20 cellular contexts compared by ENCODE assay signal in the genomic region with DNA sequence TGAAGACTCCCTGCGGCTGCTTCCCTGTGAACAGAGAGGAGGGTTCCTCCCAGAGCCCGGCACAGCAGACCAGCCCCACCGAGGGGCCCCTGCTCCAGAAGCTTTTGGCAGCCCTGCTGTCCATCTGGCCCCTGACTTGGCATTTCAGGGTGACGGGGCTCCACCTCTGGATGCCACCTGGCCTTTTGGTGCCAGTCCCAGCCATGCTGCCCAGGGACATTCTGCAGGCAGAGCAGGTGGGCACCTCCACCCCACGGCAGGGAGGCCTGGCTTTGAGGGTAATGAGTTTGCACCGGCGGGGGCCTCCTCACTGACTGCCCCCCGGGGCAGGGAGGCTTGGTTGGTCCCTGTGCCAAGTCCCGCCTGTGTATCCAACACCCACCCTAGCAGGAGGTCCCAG. TPM values are rescaled to one million over a fixed set of nuclear protein-coding genes. Genes with fewer than 3 reads are reported as not detected.
DNase-seq lines count a peak whose midpoint lies in the region; ATAC-seq and TF ChIP-seq lines count a peak whose summit lies in the region.
"Had no signal": no experiment of that assay in that cellular context is flagged by ENCODE, and none has a peak within 500 bp of the region (broad histone marks: within the 10 kb centered on the region; RNA-seq: fewer than 3 reads in every experiment).

No MANE protein-coding gene starts in this region.

- DNase-seq in DMS 273 (lab: John Stamatoyannopoulos, UW; ENCODE audit: unreplicated experiment) (peak; percentile 40), DMS 273 treated with DMSO at 0.1 percent for 48 hours (lab: John Stamatoyannopoulos, UW) (no peak), H7 (peak; percentile 73), IMR-90 (no peak), mesenchymal stem cell (no peak), NCI-H2029 treated with DMSO at 0.1 percent for 48 hours (lab: John Stamatoyannopoulos, UW) (no peak), chondrocyte (ENCODE audit: low spot score) (no peak)
- DNase-seq: C1 segment of cervical spinal cord; Calu3; CD4-positive, alpha-beta memory T cell; COR-L47; DMS79; EL; GDM1; HCEC 1CT had no signal

- no peak overlapping the region for H3K4me2 ChIP-seq in IMR-90 (ENCODE audit: low read depth, low read length)
- H3K4me2 ChIP-seq in mesenchymal stem cell (ENCODE audit: low read length, poor library complexity, severe bottlenecking), result no peak overlapping the region
- H3K4me2 ChIP-seq: GM23338 had no signal

- dilution Hi-C loops in IMR-90 (cut with HindIII; ENCODE audit: low sequenced_read_pairs, unreplicated experiment), result no loop called here

- peak overlapping the region; percentile 68 for H2AK9ac ChIP-seq in IMR-90 (replicated peaks; ENCODE audit: low read depth, low read length, poor library complexity)

- H3K27ac Mint-ChIP-seq in chondrocyte (ENCODE audit: unreplicated experiment), result no peak overlapping the region
- H3K27ac Mint-ChIP-seq: B cell, GM23338 had no signal

- H3K27ac ChIP-seq in IMR-90 (ENCODE audit: insufficient read depth, low read length) (no peak overlapping the region), mesenchymal stem cell (ENCODE audit: low read length, poor library complexity, severe bottlenecking) (no peak overlapping the region)
- H3K27ac ChIP-seq: 22Rv1 had no signal

- H4K20me1 ChIP-seq in IMR-90 (ENCODE audit: insufficient read depth, low read length), result peaks cover 22% of the 10 kb centered on the region; the same call in 1 of the 2 replicates

- CTCF ChIA-PET in IMR-90 (lab: Yijun Ruan, JAX), result no interaction called here

- no peaks in the 10 kb centered on the region for H3K9me1 ChIP-seq in IMR-90 (ENCODE audit: insufficient read depth, low read length)

- H3K27me3 ChIP-seq in H7 (ENCODE audit: control insufficient read depth, insufficient read depth, low read length) (no peaks in the 10 kb centered on the region), IMR-90 (ENCODE audit: control insufficient read depth, insufficient read depth, low read length) (no peaks in the 10 kb centered on the region), mesenchymal stem cell (ENCODE audit: control insufficient read depth in 1 of 2, insufficient read depth in 1 of 2, low read length in 2 of 2) (peaks cover 0 to 4% of the 10 kb centered on the region in 2 experiments)

- no peak overlapping the region for H3K4me3 Mint-ChIP-seq in chondrocyte (ENCODE audit: unreplicated experiment)
- H3K4me3 Mint-ChIP-seq: CD4-positive, alpha-beta memory T cell; GM23338 had no signal

- peaks cover 3% of the 10 kb centered on the region for H3K36me3 Mint-ChIP-seq in chondrocyte (ENCODE audit: low read depth)
- H3K36me3 Mint-ChIP-seq: CD4-positive, alpha-beta memory T cell had no signal

- H3K79me1 ChIP-seq in IMR-90 (ENCODE audit: low read depth in 1 of 2, low read length in 2 of 2), result peaks cover 0 to 43% of the 10 kb centered on the region in 2 experiments; a peak in 3 of 4 replicates
- no peaks in the 10 kb centered on the region for H3K79me1 ChIP-seq in mesenchymal stem cell (replicated peaks; ENCODE audit: low read length, poor library complexity, severe bottlenecking)

- no peak overlapping the region for H4K8ac ChIP-seq in IMR-90 (ENCODE audit: low read depth in 2 of 2, low read length in 2 of 2)
- H4K8ac ChIP-seq in mesenchymal stem cell (ENCODE audit: low read length), result no peak overlapping the region

- H2AFZ ChIP-seq in IMR-90 (replicated peaks; ENCODE audit: low read length, poor library complexity), result no peak overlapping the region
- H2AFZ ChIP-seq in mesenchymal stem cell (ENCODE audit: low read depth, low read length), result no peak overlapping the region
- H2AFZ ChIP-seq: GM23338 had no signal

- no peaks in the 10 kb centered on the region for H3K9me3 Mint-ChIP-seq in chondrocyte (ENCODE audit: low read depth)
- H3K9me3 Mint-ChIP-seq: CD4-positive, alpha-beta memory T cell; GM23338 had no signal

- in situ Hi-C loops in IMR-90 (cut with MboI; ENCODE audit: low sequenced_read_pairs), result no loop called here

- no peak overlapping the region for H3K18ac ChIP-seq in IMR-90 (ENCODE audit: low read depth, low read length)
- no peak overlapping the region for H3K18ac ChIP-seq in mesenchymal stem cell (ENCODE audit: low read depth in 1 of 2, low read length in 2 of 2)

- H2AK5ac ChIP-seq in IMR-90 (ENCODE audit: low read depth, low read length) (no peak overlapping the region; the same call in 1 of the 2 replicates), mesenchymal stem cell (ENCODE audit: low read length, severe bottlenecking) (no peak overlapping the region)

- no peak overlapping the region for H4K5ac ChIP-seq in IMR-90 (ENCODE audit: low read depth, low read length)

- TF ChIP-seq POLR2A in IMR-90 (IDR thresholded peaks at IDR 0.05; ENCODE audit: low read depth, low read length), result no peak

- no peak overlapping the region for H2BK20ac ChIP-seq in IMR-90 (ENCODE audit: low read depth, low read length)

- H3K9me3 ChIP-seq in IMR-90 (ENCODE audit: control insufficient read depth, insufficient read depth, low read length) (no peaks in the 10 kb centered on the region), mesenchymal stem cell (ENCODE audit: control insufficient read depth, low read length) (no peaks in the 10 kb centered on the region)

- TF ChIP-seq CTCF in IMR-90 (conservative IDR thresholded peaks at IDR 0.05; ENCODE audit: low read depth, low read length) (no peak), chondrocyte (IDR thresholded peaks at IDR 0.05) (no peak)

- H3K4me1 Mint-ChIP-seq in chondrocyte (ENCODE audit: low read depth), result no peaks in the 10 kb centered on the region

- no peak overlapping the region for H3K14ac ChIP-seq in IMR-90 (replicated peaks; ENCODE audit: low read depth, low read length)
- no peak overlapping the region for H3K14ac ChIP-seq in mesenchymal stem cell (ENCODE audit: low read length in 2 of 2)

- H3K4me1 ChIP-seq in IMR-90 (ENCODE audit: control insufficient read depth, insufficient read depth, low read length) (no peaks in the 10 kb centered on the region), mesenchymal stem cell (ENCODE audit: control insufficient read depth, insufficient read depth, low read depth, low read length) (peaks cover 11% of the 10 kb centered on the region)

- H2BK15ac ChIP-seq in IMR-90 (ENCODE audit: low read depth, low read length) (no peak overlapping the region), mesenchymal stem cell (ENCODE audit: low read depth, poor library complexity, severe bottlenecking) (no peak overlapping the region)

- ATAC-seq in IMR-90 (ENCODE audit: low read depth), result no peak
- no peak for ATAC-seq in HG03135 (IDR thresholded peaks at IDR 0.05; ENCODE audit: unreplicated experiment)
- ATAC-seq: GM12878, GM23338 had no signal

- H3K4me3 ChIP-seq in H7 (ENCODE audit: insufficient read depth, low read depth, low read length) (no peak overlapping the region), IMR-90 (ENCODE audit: insufficient read depth, low read depth, low read length) (no peak overlapping the region), mesenchymal stem cell (ENCODE audit: insufficient read depth in 1 of 2, low read depth in 1 of 2, low read length in 2 of 2) (peak overlapping the region in 1 of 2 experiments; percentile 15)
- H3K4me3 ChIP-seq: GM12878, GM23338 had no signal

- no peak overlapping the region for H2BK120ac ChIP-seq in IMR-90 (ENCODE audit: low read depth, low read length)
- H2BK120ac ChIP-seq in mesenchymal stem cell (ENCODE audit: low read depth, low read length), result no peak overlapping the region

- H3K23ac ChIP-seq in IMR-90 (ENCODE audit: low read depth, low read length) (no peak overlapping the region), mesenchymal stem cell (ENCODE audit: low read length in 2 of 2) (no peak overlapping the region)

- no peak overlapping the region for H2BK12ac ChIP-seq in mesenchymal stem cell (ENCODE audit: low read length in 2 of 2)

- H3K27me3 Mint-ChIP-seq in chondrocyte (ENCODE audit: low read depth), result no peaks in the 10 kb centered on the region
- H3K27me3 Mint-ChIP-seq: B cell; CD4-positive, alpha-beta memory T cell had no signal

- H3K9ac ChIP-seq in IMR-90 (ENCODE audit: low read depth, low read length) (no peak overlapping the region), mesenchymal stem cell (ENCODE audit: low read length) (no peak overlapping the region)

- H2BK5ac ChIP-seq in IMR-90 (ENCODE audit: low read depth, low read length, poor library complexity, severe bottlenecking) (no peak overlapping the region), mesenchymal stem cell (ENCODE audit: low read depth, low read length, poor library complexity, severe bottlenecking) (no peak overlapping the region)

- no peak overlapping the region for H4K91ac ChIP-seq in IMR-90 (ENCODE audit: insufficient read depth, low read depth, low read length)
- peak overlapping the region; percentile 62 for H4K91ac ChIP-seq in mesenchymal stem cell (ENCODE audit: low read length)

- 100% methylated on average over 1 of the region's 9 CpGs; no CpG with 5 or more reads in 1 of the 2 experiments for WGBS in IMR-90 (ENCODE audit: extremely low coverage in 2 of 2, insufficient read length in 1 of 2), 2 experiments
- 92% methylated on average over 9 of the region's 9 CpGs for WGBS in mesenchymal stem cell

- intact Hi-C loops in IMR-90 (cut with micrococcal nuclease), result no loop called here

- H3K36me3 ChIP-seq in H7 (replicated peaks; ENCODE audit: control insufficient read depth, insufficient read depth, low read length) (no peaks in the 10 kb centered on the region), IMR-90 (ENCODE audit: control insufficient read depth, insufficient read depth, low read length) (peaks cover 69% of the 10 kb centered on the region), mesenchymal stem cell (ENCODE audit: control insufficient read depth in 1 of 2, insufficient read depth in 2 of 2, low read depth in 1 of 2, low read length in 2 of 2) (peaks cover 0 to 7% of the 10 kb centered on the region in 2 experiments)

- H3K4ac ChIP-seq in IMR-90 (ENCODE audit: low read depth, low read length) (no peak overlapping the region), mesenchymal stem cell (ENCODE audit: low read depth in 1 of 2, low read length in 2 of 2) (no peak overlapping the region)

- no peak for TF ChIP-seq RAD21 in IMR-90 (IDR thresholded peaks at IDR 0.05; ENCODE audit: low read length)

- H3K56ac ChIP-seq in IMR-90 (ENCODE audit: extremely low read depth, insufficient read depth, low read length), result no peak overlapping the region

- no TSS peak for BruUV-seq in IMR-90 (replicated peaks; lab: Mats Ljungman, UMichigan)

- POLR2A ChIA-PET in IMR-90 (lab: Charles Lee; ENCODE audit: unreplicated experiment), result no interaction called here

RNA-seq across cellular contexts. Expression of a gene that starts 20.3 kb away (rescaled TPM):
- total RNA-seq in H7 (2014; rRNA removed; shearing (Covaris generic)), result 1.1 and 1.7 TPM in 2 replicates
- total RNA-seq in IMR-90 (2012; rRNA removed) (0.28 and 0.36 TPM in 2 replicates), chondrocyte (4.4 to 7.6 TPM (median 7.0 TPM) in 3 replicates)
- polyA plus RNA-seq in IMR-90 (2012; rRNA removed), result 1.1 and 1.8 TPM in 2 replicates
- polyA plus RNA-seq in IMR-90 (2012; cell fraction: cytosol; rRNA removed), result 1.2 and 2.4 TPM in 2 replicates
- polyA plus RNA-seq in IMR-90 (2012; cell fraction: nucleus; rRNA removed; ENCODE audit: low replicate concordance), result 4.0 and 9.2 TPM in 2 replicates
- 3.4 TPM for polyA plus RNA-seq in mesenchymal stem cell (2013, experiment 1 of 2)
- polyA plus RNA-seq in mesenchymal stem cell (2013, experiment 2 of 2), result 3.4 TPM

RNA-seq across cellular contexts. Expression of a gene that starts 50.0 kb away (rescaled TPM):
- 0.28 and 0.44 TPM in 2 replicates for total RNA-seq in H7 (2014; rRNA removed; shearing (Covaris generic))
- 1.1 and 1.4 TPM in 2 replicates for total RNA-seq in IMR-90 (2012; rRNA removed)
- polyA plus RNA-seq in IMR-90 (2012; rRNA removed), result 13.3 and 16.4 TPM in 2 replicates
- 5.1 and 8.8 TPM in 2 replicates for polyA plus RNA-seq in IMR-90 (2012; cell fraction: cytosol; rRNA removed)
- polyA plus RNA-seq in IMR-90 (2012; cell fraction: nucleus; rRNA removed; ENCODE audit: low replicate concordance), result 32.3 and 70.4 TPM in 2 replicates
- 11.1 TPM for polyA plus RNA-seq in mesenchymal stem cell (2013, experiment 1 of 2)
- polyA plus RNA-seq in mesenchymal stem cell (2013, experiment 2 of 2), result 10.4 TPM
- 19.0 to 62.8 TPM (median 60.5 TPM) in 3 replicates for total RNA-seq in chondrocyte

Comparison
In these comparisons a context has a peak if more than half of its experiments do, and no peak if none do; other contexts are left out.
1. DNase-seq: peak in DMS 273 (single experiment) and H7 (single experiment); none in DMS 273 treated with DMSO at 0.1 percent for 48 hours (single experiment), IMR-90 (single experiment), mesenchymal stem cell (single experiment), NCI-H2029 treated with DMSO at 0.1 percent for 48 hours (single experiment) and chondrocyte (single experiment).